Comparison of ENCODE assay signal across 1 cellular context in genomic region chr6:44642345-44642744, GRCh38.
TF ChIP-seq lines count a peak whose summit lies in the region.

No MANE protein-coding gene starts in this region.

TF ChIP-seq in GM12878, 131 proteins besides CTCF, POLR2A, EP300 and RAD21 (continued from another document):
- TF ChIP-seq MAX (IDR thresholded peaks at IDR 0.05; ENCODE audit: low read depth, low read length): no peak
- TF ChIP-seq ZBTB40 (IDR thresholded peaks at IDR 0.05; ENCODE audit: borderline replicate concordance): no peak
- peak; percentile 56 for TF ChIP-seq ATF7 (IDR thresholded peaks at IDR 0.05; ENCODE audit: low read depth)
